16 cellular contexts compared by ENCODE assay signal in genomic region chr9:124037790-124038189, GRCh38. TPM values are rescaled to one million over a fixed set of nuclear protein-coding genes. Genes with fewer than 3 reads are reported as not detected.
A peak's percentile ranks its signal among the peaks of the same experiment; 100 is the strongest.
DNase-seq lines count a peak whose midpoint lies in the region; ATAC-seq, FAIRE-seq and TF ChIP-seq lines count a peak whose summit lies in the region.
"Had no signal": no experiment of that assay in that cellular context is flagged by ENCODE, and none has a peak within 500 bp of the region (broad histone marks: within the 10 kb centered on the region; RNA-seq: fewer than 3 reads in every experiment).

No MANE protein-coding gene starts in this region.

- H3K4me3 ChIP-seq in NB4 (ENCODE audit: low read depth, low read length): no peak overlapping the region
- H3K4me3 ChIP-seq in H1 (ENCODE audit: extremely low read depth in 1 of 4, insufficient read depth in 2 of 4, low read depth in 3 of 4, low read length in 4 of 4): no peak overlapping the region
- H3K4me3 ChIP-seq in sigmoid colon: no peak overlapping the region
- H3K4me3 ChIP-seq: body of pancreas had no signal

- CTCF ChIA-PET in H1 (lab: Charles Lee; ENCODE audit: partially characterized antibody): interaction anchor here (0.9 to 5.4 kb wide), 12 partner anchors 9 to 638 kb away, joined by 3 to 62 read pairs (median 8); partner anchors contain the start of gene LHX2
- CTCF ChIA-PET in activated CD4-positive, alpha-beta T cell treated with anti-CD3 and anti-CD28 coated beads for 36 hours (lab: Charles Lee): interaction anchor here (1.2 kb wide), 1 partner anchor 154 kb away, joined by 3 read pairs; no protein-coding TSS in a partner anchor

- H3K4me1 ChIP-seq in H1 (replicated peaks in 1 of 4; ENCODE audit: control insufficient read depth in 3 of 4, insufficient read depth in 4 of 4, low read length in 3 of 4) (peaks cover 0 to 4% (median 2%) of the 10 kb centered on the region in 4 experiments; a peak in 2 of 7 replicates), sigmoid colon (peaks cover 0 to 16% (median 13%) of the 10 kb centered on the region in 4 donors)

- H4K91ac ChIP-seq in H1 (replicated peaks; ENCODE audit: insufficient read length, low read length): no peak overlapping the region

- H3K56ac ChIP-seq in H1 (replicated peaks; ENCODE audit: insufficient read length, low read depth, low read length): no peak overlapping the region

- DNase-seq in NCI-H2227 (lab: John Stamatoyannopoulos, UW; ENCODE audit: unreplicated experiment): peak; percentile 19
- no peak for DNase-seq in NCI-H2227 treated with DMSO at 0.1 percent for 48 hours (lab: John Stamatoyannopoulos, UW)
- no peak for DNase-seq in NB4 (ENCODE audit: low read depth)
- DNase-seq in H1 (ENCODE audit: low read depth in 1 of 2, low spot score in 2 of 2): no peak
- peak; percentile 27 for DNase-seq in sigmoid colon
- DNase-seq in DMS114 treated with DMSO at 0.1 percent for 48 hours (lab: John Stamatoyannopoulos, UW; ENCODE audit: unreplicated experiment): no peak
- no peak for DNase-seq in activated CD4-positive, alpha-beta T cell treated with anti-CD3 and anti-CD28 coated beads for 36 hours
- DNase-seq: activated naive CD4-positive, alpha-beta T cell; body of pancreas; mammary epithelial cell; NCI-H2081 treated with DMSO at 0.1 percent for 48 hours; stimulated activated naive CD8-positive, alpha-beta T cell treated with anti-CD3 and anti-CD28 coated beads, Interleukin-15, Interleukin-2, amounts not matched to agents 100 U/mL and 50 U/mL, for 24 hours had no signal

- peak overlapping the region; percentile 93; the same call in 1 of the 2 replicates for H2BK15ac ChIP-seq in H1 (ENCODE audit: low read length)

- 0 out of 2 replicates have a peak overlapping the region, but pooled peaks have one; percentile 21 for H2BK20ac ChIP-seq in H1 (ENCODE audit: low read length)

- peak in 1 of 2 experiments; percentile 25; a peak in 2 of 4 replicates for TF ChIP-seq RAD21 in H1 (IDR thresholded peaks at IDR 0.05 in 1 of 2, conservative IDR thresholded peaks at IDR 0.05 in 1 of 2; ENCODE audit: low read depth in 2 of 2, low read length in 2 of 2)

- peaks cover 9 to 42% (median 36%) of the 10 kb centered on the region in 4 experiments for H3K27me3 ChIP-seq in H1 (replicated peaks in 1 of 4; ENCODE audit: control insufficient read depth in 3 of 4, extremely low read depth in 1 of 4, insufficient read depth in 3 of 4, low read length in 3 of 4)
- H3K27me3 ChIP-seq in sigmoid colon: peaks cover 12 to 94% (median 64%) of the 10 kb centered on the region in 3 donors

- no peak overlapping the region for H2AFZ ChIP-seq in H1 (ENCODE audit: low read length)

- no peak for ATAC-seq in GM21423 (IDR thresholded peaks at IDR 0.05; ENCODE audit: unreplicated experiment)
- no peak for ATAC-seq in activated CD4-positive, alpha-beta T cell treated with anti-CD3 and anti-CD28 coated beads for 36 hours
- ATAC-seq: body of pancreas; stimulated activated naive CD8-positive, alpha-beta T cell treated with anti-CD3 and anti-CD28 coated beads, Interleukin-15, Interleukin-2, amounts not matched to agents 100 U/mL and 50 U/mL, for 24 hours had no signal

- H2BK120ac ChIP-seq in H1 (replicated peaks; ENCODE audit: low read depth, low read length): no peak overlapping the region

- H3K4me3 Mint-ChIP-seq in activated CD4-positive, alpha-beta T cell treated with anti-CD3 and anti-CD28 coated beads for 36 hours: no peak overlapping the region

- no peak overlapping the region for H3K27ac Mint-ChIP-seq in activated CD4-positive, alpha-beta T cell treated with anti-CD3 and anti-CD28 coated beads for 36 hours

- WGBS in H1 (ENCODE audit: extremely low coverage in 1 of 2, insufficient coverage in 1 of 2, insufficient read length in 1 of 2, insufficient replicate concordance in 2 of 2, low coverage in 1 of 2, low lambda C conversion rate in 2 of 2, missing lambda C conversion rate in 1 of 2), 2 experiments: 45% methylated on average over 6 of the region's 6 CpGs; no CpG with 5 or more reads in 1 of the 2 experiments
- WGBS in sigmoid colon, 2 donors: 60 to 65% methylated on average over 6 of the region's 6 CpGs

- H3K18ac ChIP-seq in H1 (ENCODE audit: extremely low read depth, low read length): no peak overlapping the region

- no peak overlapping the region for H3K4ac ChIP-seq in H1 (replicated peaks; ENCODE audit: insufficient read length, low read depth, low read length)

- H3K14ac ChIP-seq in H1 (ENCODE audit: insufficient read length): no peak overlapping the region

- no peak overlapping the region for H4K8ac ChIP-seq in H1 (ENCODE audit: extremely low read depth, insufficient read depth, low read length)

- H3K9me3 ChIP-seq in H1 (ENCODE audit: insufficient read depth in 2 of 2, low read depth in 1 of 2, low read length in 1 of 2) (no peaks in the 10 kb centered on the region), sigmoid colon (no peaks in the 10 kb centered on the region)
- H3K9me3 ChIP-seq: body of pancreas had no signal

- H3K36me3 ChIP-seq in H1 (ENCODE audit: control insufficient read depth in 2 of 4, insufficient read depth in 4 of 4, low read length in 3 of 4): no peaks in the 10 kb centered on the region
- H3K36me3 ChIP-seq in sigmoid colon: no peaks in the 10 kb centered on the region

- no peaks in the 10 kb centered on the region for H3K79me1 ChIP-seq in H1 (ENCODE audit: low read depth, low read length)

- no peak overlapping the region for H3K9ac ChIP-seq in H1 (replicated peaks in 1 of 4; ENCODE audit: extremely low read depth in 1 of 4, low read depth in 3 of 4, low read length in 3 of 4)

- peak; percentile 24 for TF ChIP-seq CTCF in NB4 (IDR thresholded peaks at IDR 0.05; ENCODE audit: low read depth, low read length)
- peak in 1 of 3 experiments; percentile 49; a peak in 2 of 4 replicates for TF ChIP-seq CTCF in H1 (IDR thresholded peaks at IDR 0.05; ENCODE audit: control extremely low read depth in 1 of 3, insufficient read depth in 1 of 3, low read depth in 1 of 3, low read length in 3 of 3)
- TF ChIP-seq CTCF in sigmoid colon (IDR thresholded peaks at IDR 0.05): no peak

- H3K36me3 Mint-ChIP-seq in activated CD4-positive, alpha-beta T cell treated with anti-CD3 and anti-CD28 coated beads for 36 hours (ENCODE audit: low read depth): no peaks in the 10 kb centered on the region

- H3K27me3 Mint-ChIP-seq in activated CD4-positive, alpha-beta T cell treated with anti-CD3 and anti-CD28 coated beads for 36 hours: peaks cover 65% of the 10 kb centered on the region

- H4K5ac ChIP-seq in H1 (ENCODE audit: insufficient read length, low read depth, low read length): no peak overlapping the region

- intact Hi-C loops in sigmoid colon (cut with DNase I): no loop called here
- intact Hi-C loops in activated CD4-positive, alpha-beta T cell treated with anti-CD3 and anti-CD28 coated beads for 36 hours (cut with DNase I, micrococcal nuclease): no loop called here

- no peak overlapping the region for H2AK5ac ChIP-seq in H1 (ENCODE audit: low read depth, low read length)

- no peak for TF ChIP-seq POLR2A in NB4 (IDR thresholded peaks at IDR 0.05; ENCODE audit: extremely low read depth, insufficient read length)
- no peak for TF ChIP-seq POLR2A in H1 (IDR thresholded peaks at IDR 0.05; ENCODE audit: control extremely low read depth in 1 of 2, low read depth in 2 of 2, low read length in 2 of 2)
- no peak for TF ChIP-seq POLR2A in sigmoid colon (IDR thresholded peaks at IDR 0.05)

- no peak overlapping the region for H3K27ac ChIP-seq in H1 (ENCODE audit: low read depth, low read length)
- H3K27ac ChIP-seq in sigmoid colon: no peak overlapping the region
- H3K27ac ChIP-seq: body of pancreas had no signal

- FAIRE-seq in H1 (lab: Jason Lieb, UNC): no peak
- FAIRE-seq: TTC549 had no signal

- H3K23ac ChIP-seq in H1 (ENCODE audit: insufficient read length): no peak overlapping the region

- H2BK12ac ChIP-seq in H1 (ENCODE audit: low read depth, low read length): no peak overlapping the region

- H3K9me3 Mint-ChIP-seq in activated CD4-positive, alpha-beta T cell treated with anti-CD3 and anti-CD28 coated beads for 36 hours (ENCODE audit: low read depth): no peaks in the 10 kb centered on the region

- H3K23me2 ChIP-seq in H1 (ENCODE audit: low read depth, low read length): peaks cover 5% of the 10 kb centered on the region; the same call in 1 of the 2 replicates

- no peak overlapping the region for H3K4me2 ChIP-seq in H1 (ENCODE audit: insufficient read depth in 1 of 2, low read depth in 2 of 2, low read length in 2 of 2)

- H3K4me1 Mint-ChIP-seq in activated CD4-positive, alpha-beta T cell treated with anti-CD3 and anti-CD28 coated beads for 36 hours: peaks cover 14% of the 10 kb centered on the region

- peaks cover 0 to 9% of the 10 kb centered on the region in 2 experiments for H4K20me1 ChIP-seq in H1 (replicated peaks in 1 of 2; ENCODE audit: control insufficient read depth in 1 of 2, insufficient read depth in 2 of 2, low read length in 2 of 2)

- no peak for TF ChIP-seq EP300 in H1 (IDR thresholded peaks at IDR 0.05; ENCODE audit: borderline replicate concordance in 1 of 2, low read depth in 2 of 2, low read length in 2 of 2)
- TF ChIP-seq EP300 in sigmoid colon (IDR thresholded peaks at IDR 0.05): no peak

- POLR2A ChIA-PET in H1 (lab: Charles Lee; ENCODE audit: partially characterized antibody): no interaction called here
- POLR2A ChIA-PET in activated CD4-positive, alpha-beta T cell treated with anti-CD3 and anti-CD28 coated beads for 36 hours (lab: Charles Lee): no interaction called here

- no peak overlapping the region; the same call in 1 of the 2 replicates for H2BK5ac ChIP-seq in H1 (ENCODE audit: low read depth, low read length)

- H3K79me2 ChIP-seq in H1 (ENCODE audit: control insufficient read depth in 1 of 2, insufficient read depth in 2 of 2, low read length in 2 of 2): no peaks in the 10 kb centered on the region

TF ChIP-seq in H1, 55 proteins besides CTCF, POLR2A, EP300 and RAD21 (continues in another document):
- no peak for TF ChIP-seq CHD2 (IDR thresholded peaks at IDR 0.05; ENCODE audit: low read length)
- no peak for TF ChIP-seq SP1 (IDR thresholded peaks at IDR 0.05; ENCODE audit: low read depth, low read length)
- TF ChIP-seq CEBPB (IDR thresholded peaks at IDR 0.05; ENCODE audit: low read depth, low read length): no peak
- no peak for TF ChIP-seq KDM1A (IDR thresholded peaks at IDR 0.05; ENCODE audit: borderline replicate concordance, low read length)

RNA-seq across cellular contexts. Expression of gene LHX2, which starts 26.2 kb away (rescaled TPM):
- 0.11 and 0.17 TPM in 2 replicates for total RNA-seq in H1 (2021; fragmentation: NEBNext Ultra II Directional; extraction: Animal tissue kit (Norgen Biotek cat#: 25700))
- polyA plus RNA-seq in H1 (2011; rRNA removed) (0.72 and 0.86 TPM in 2 replicates), sigmoid colon (not detected)
- 0.66 TPM for polyA plus RNA-seq in H1 (2011; cell fraction: cytosol; rRNA removed)
- polyA plus RNA-seq in H1 (2011; cell fraction: nucleus; rRNA removed): 0.20 TPM
- polyA plus RNA-seq in H1 (2012, experiment 1 of 2): 0.31 to 0.59 TPM (median 0.37 TPM) in 3 of 4 replicates, not detected in the other
- polyA plus RNA-seq in H1 (2012, experiment 2 of 2): 0.66 TPM
- polyA plus RNA-seq in H1 (2013, experiment 1 of 2): 0.34 TPM
- 0.20 TPM for polyA plus RNA-seq in H1 (2013, experiment 2 of 2)
- polyA minus RNA-seq in H1 (2011; rRNA and poly(A)+ RNA removed): 0.49 TPM in 1 of 2 replicates, not detected in the other
- not detected for polyA minus RNA-seq in H1 (2011; cell fraction: cytosol; rRNA and poly(A)+ RNA removed)
- 0.50 TPM for polyA minus RNA-seq in H1 (2011; cell fraction: nucleus; rRNA and poly(A)+ RNA removed)
- total RNA-seq in sigmoid colon: 1 to 10 TPM in 1 of 4 donors, not detected in 3; 3.3 TPM
- not detected for total RNA-seq in activated CD4-positive, alpha-beta T cell treated with anti-CD3 and anti-CD28 coated beads for 36 hours
- total RNA-seq: activated CD8-positive, alpha-beta memory T cell treated with anti-CD3 and anti-CD28 coated beads for 36 hours; body of pancreas; mammary epithelial cell; urinary bladder had no signal
- polyA plus RNA-seq: urinary bladder had no signal

Comparison
In these comparisons a context has a peak if more than half of its experiments do, and no peak if none do; other contexts are left out.
1. DNase-seq: peak in NCI-H2227 (single experiment) and sigmoid colon (single experiment); none in NCI-H2227 treated with DMSO at 0.1 percent for 48 hours (single experiment), NB4 (single experiment), H1 (0 of 2), DMS114 treated with DMSO at 0.1 percent for 48 hours (single experiment) and activated CD4-positive, alpha-beta T cell treated with anti-CD3 and anti-CD28 coated beads for 36 hours (single experiment).